In genomic region chr11:67239795-67240574, GRCh38 we compare ENCODE assay signal across 8 cellular contexts. TPM values are rescaled to one million over a fixed set of nuclear protein-coding genes. Genes with fewer than 3 reads are reported as not detected.
DNase-seq lines count a peak whose midpoint lies in the region; ATAC-seq and TF ChIP-seq lines count a peak whose summit lies in the region.

No MANE protein-coding gene starts in this region.

- H3K27ac Mint-ChIP-seq in chondrocyte (ENCODE audit: unreplicated experiment), result peak overlapping the region; percentile 99

- peak overlapping the region; percentile 99 for H3K4me3 Mint-ChIP-seq in chondrocyte (ENCODE audit: unreplicated experiment)

- H3K27me3 ChIP-seq in kidney epithelial cell (ENCODE audit: control insufficient read depth, insufficient read depth, low read length), result no peaks in the 10 kb centered on the region

- peaks cover 45% of the 10 kb centered on the region for H3K4me1 Mint-ChIP-seq in chondrocyte (ENCODE audit: low read depth)

- no peaks in the 10 kb centered on the region for H3K27me3 Mint-ChIP-seq in chondrocyte (ENCODE audit: low read depth)

- no peaks in the 10 kb centered on the region for H3K9me3 Mint-ChIP-seq in chondrocyte (ENCODE audit: low read depth)

- peak; percentile 96 for TF ChIP-seq POLR2A in GM19193 (IDR thresholded peaks at IDR 0.05; ENCODE audit: extremely low read depth, insufficient read depth, insufficient read length)

- peak; percentile 88 for ATAC-seq in HG03432 (IDR thresholded peaks at IDR 0.05; ENCODE audit: unreplicated experiment)

- peak; percentile 54 for TF ChIP-seq CTCF in chondrocyte (IDR thresholded peaks at IDR 0.05)
- TF ChIP-seq CTCF in kidney epithelial cell (IDR thresholded peaks at IDR 0.05; ENCODE audit: insufficient read depth, low read length, poor library complexity, severe bottlenecking), result no peak

- DNase-seq in Ammon's horn (ENCODE audit: low spot score), result peak; percentile 99
- DNase-seq in NCI-H510A (lab: John Stamatoyannopoulos, UW), result peak; percentile 99
- DNase-seq in activated CD4-positive, alpha-beta T cell treated with anti-CD3 and anti-CD28 coated beads for 24 hours (ENCODE audit: low read depth in 2 of 2), result peak; percentile 91 to 93
- DNase-seq in chondrocyte (ENCODE audit: low spot score), result peak; percentile 99
- DNase-seq in kidney epithelial cell (ENCODE audit: low read depth), result peak; percentile 99
- DNase-seq in stimulated activated CD4-positive, alpha-beta T cell treated with anti-CD3 and anti-CD28 coated beads, Interleukin-15, amount 100 ng/mL, for 24 hours, result peak; percentile 98

- H3K4me3 ChIP-seq in kidney epithelial cell (ENCODE audit: low read depth, low read length), result peak overlapping the region; percentile 60

- H3K36me3 Mint-ChIP-seq in chondrocyte (ENCODE audit: low read depth), result peaks cover 12% of the 10 kb centered on the region

- H3K36me3 ChIP-seq in kidney epithelial cell (ENCODE audit: control insufficient read depth, insufficient read depth, low read length), result peaks cover 1% of the 10 kb centered on the region

RNA-seq across cellular contexts. Expression of gene GRK2, which starts 26.3 kb away (rescaled TPM):
- total RNA-seq in chondrocyte (34.0 to 38.3 TPM (median 36.1 TPM) in 3 replicates), kidney epithelial cell (46.4 and 51.3 TPM in 2 replicates)

RNA-seq across cellular contexts. Expression of gene ANKRD13D, which starts 49.1 kb away (rescaled TPM):
- total RNA-seq in chondrocyte (40.0 to 51.8 TPM (median 47.8 TPM) in 3 replicates), kidney epithelial cell (36.6 and 48.5 TPM in 2 replicates)

Comparison
In these comparisons a context has a peak if more than half of its experiments do, and no peak if none do; other contexts are left out.
1. Peak in every context shown above with its lines: DNase-seq, ATAC-seq and H3K4me3 ChIP-seq.